ENCODE assay signal across 8 cellular contexts in the genomic region with DNA sequence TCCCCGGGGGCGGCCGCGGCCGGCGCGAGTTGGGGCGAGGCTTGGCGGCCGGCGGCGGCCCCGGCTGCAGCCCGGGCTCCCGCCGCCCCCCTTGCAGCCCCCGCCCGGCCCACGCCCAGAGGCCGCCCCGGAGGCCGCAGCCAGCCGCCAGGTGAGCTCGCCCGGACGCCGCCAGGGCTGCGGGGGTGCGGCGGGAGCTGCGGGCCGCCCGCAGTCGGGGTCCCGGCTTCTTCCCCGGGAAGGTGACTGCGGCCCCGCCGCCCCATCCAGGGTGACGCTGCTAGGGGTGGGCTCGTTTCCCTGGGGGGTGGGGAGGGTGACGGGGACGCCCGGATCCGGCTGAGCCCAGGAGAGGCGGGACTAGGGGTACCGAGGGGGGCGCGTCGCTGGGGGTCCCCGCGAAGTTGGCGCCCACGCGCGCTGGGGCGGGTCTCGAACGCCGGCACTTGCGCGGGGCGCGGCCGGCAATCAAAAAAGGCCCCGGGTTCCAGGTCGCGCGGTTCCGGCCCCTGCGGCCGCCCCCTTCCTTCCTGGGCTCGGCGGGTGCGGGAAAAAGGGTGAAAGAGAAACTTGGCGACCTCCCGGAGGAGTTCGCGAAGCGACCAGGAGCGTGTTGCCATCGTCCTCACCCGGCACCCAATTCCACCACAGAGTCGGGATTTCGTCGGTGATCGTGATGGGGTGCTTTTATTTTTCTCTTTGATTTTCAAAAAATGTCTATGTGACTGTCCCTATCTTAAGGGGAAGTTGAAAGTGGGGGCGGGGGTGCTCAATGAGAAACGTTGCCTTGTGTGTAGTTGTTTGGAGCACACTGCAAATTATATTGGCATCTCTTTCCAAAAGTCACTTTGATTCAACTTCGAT. TPM values are rescaled to one million over a fixed set of nuclear protein-coding genes. Genes with fewer than 3 reads are reported as not detected.
A peak's percentile ranks its signal among the peaks of the same experiment; 100 is the strongest.
DNase-seq lines count a peak whose midpoint lies in the region; ATAC-seq and TF ChIP-seq lines count a peak whose summit lies in the region.

No MANE protein-coding gene starts in this region.

- H3K9me3 Mint-ChIP-seq in activated naive CD8-positive, alpha-beta T cell treated with anti-CD3 and anti-CD28 coated beads for 36 hours: no peaks in the 10 kb centered on the region

- TF ChIP-seq CTCF in 22Rv1 (IDR thresholded peaks at IDR 0.05): no peak

- intact Hi-C loops in left ventricle myocardium superior (cut with micrococcal nuclease): no loop called here

- H3K36me3 Mint-ChIP-seq in activated naive CD8-positive, alpha-beta T cell treated with anti-CD3 and anti-CD28 coated beads for 36 hours: peaks cover 35% of the 10 kb centered on the region

- H3K4me3 Mint-ChIP-seq in activated naive CD8-positive, alpha-beta T cell treated with anti-CD3 and anti-CD28 coated beads for 36 hours: peak overlapping the region; percentile 91

- peak overlapping the region; percentile 63 for H3K27ac ChIP-seq in 22Rv1

- H3K27me3 Mint-ChIP-seq in activated naive CD8-positive, alpha-beta T cell treated with anti-CD3 and anti-CD28 coated beads for 36 hours: no peaks in the 10 kb centered on the region

- peaks cover 57% of the 10 kb centered on the region for H3K4me1 Mint-ChIP-seq in activated naive CD8-positive, alpha-beta T cell treated with anti-CD3 and anti-CD28 coated beads for 36 hours

- peak; percentile 56 for ATAC-seq in GM18511 (IDR thresholded peaks at IDR 0.05; ENCODE audit: unreplicated experiment)
- ATAC-seq in HG02973 (IDR thresholded peaks at IDR 0.05; ENCODE audit: unreplicated experiment): peak; percentile 43
- ATAC-seq in left ventricle myocardium superior: peak; percentile 60

- peak overlapping the region; percentile 88 for H3K27ac Mint-ChIP-seq in activated naive CD8-positive, alpha-beta T cell treated with anti-CD3 and anti-CD28 coated beads for 36 hours

- peak; percentile 49 for DNase-seq in RPMI8226
- peak; percentile 62 for DNase-seq in activated naive CD8-positive, alpha-beta T cell treated with anti-CD3 and anti-CD28 coated beads for 36 hours
- DNase-seq in left ventricle myocardium superior: peak; percentile 67
- peak; percentile 15 for DNase-seq in putamen (ENCODE audit: low spot score)
- DNase-seq in NCI-H526 treated with DMSO at 0.1 percent for 48 hours (lab: John Stamatoyannopoulos, UW): no peak

RNA-seq across cellular contexts. Expression of gene ATXN7, which starts 0.6 kb away (rescaled TPM):
- total RNA-seq in activated naive CD8-positive, alpha-beta T cell treated with anti-CD3 and anti-CD28 coated beads for 36 hours: 10 to 100 TPM; 26.5 to 28.6 TPM
- total RNA-seq in left ventricle myocardium superior: 12.6 TPM

RNA-seq across cellular contexts. Expression of gene THOC7, which starts 0.6 kb away (rescaled TPM):
- 10 to 100 TPM; 85.4 to 92.7 TPM for total RNA-seq in activated naive CD8-positive, alpha-beta T cell treated with anti-CD3 and anti-CD28 coated beads for 36 hours
- 82.5 TPM for total RNA-seq in left ventricle myocardium superior

RNA-seq across cellular contexts. Expression of gene C3orf49, which starts 45.1 kb away (rescaled TPM):
- total RNA-seq in activated naive CD8-positive, alpha-beta T cell treated with anti-CD3 and anti-CD28 coated beads for 36 hours: not detected
- not detected for total RNA-seq in left ventricle myocardium superior

RNA-seq across cellular contexts. Expression of gene SCAANT1, which starts 47.9 kb away (rescaled TPM):
- total RNA-seq in activated naive CD8-positive, alpha-beta T cell treated with anti-CD3 and anti-CD28 coated beads for 36 hours: not detected
- not detected for total RNA-seq in left ventricle myocardium superior
